Comparison of ENCODE assay signal across 11 cellular contexts in the genomic region with DNA sequence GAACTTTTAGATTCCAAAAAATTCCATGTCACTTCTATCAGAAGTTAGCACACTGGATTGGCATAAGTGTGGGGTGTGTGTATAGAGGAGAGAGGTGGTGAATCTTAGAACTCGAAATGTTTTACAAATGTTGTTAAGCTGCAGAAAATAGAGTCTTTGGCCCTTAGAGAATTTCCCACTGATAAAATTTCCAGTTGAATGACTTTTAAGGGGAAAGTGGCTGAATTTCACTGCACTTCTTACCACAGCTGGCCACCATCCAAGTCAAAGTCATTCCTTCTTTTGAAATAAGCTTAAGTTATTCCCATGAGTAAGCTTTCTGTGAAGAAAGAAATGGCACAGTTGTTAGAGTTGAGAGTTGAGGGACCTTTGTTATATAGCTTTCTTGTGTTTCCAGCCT. TPM values are rescaled to one million over a fixed set of nuclear protein-coding genes. Genes with fewer than 3 reads are reported as not detected.
DNase-seq lines count a peak whose midpoint lies in the region; ATAC-seq, FAIRE-seq and TF ChIP-seq lines count a peak whose summit lies in the region.
"Had no signal": no experiment of that assay in that cellular context is flagged by ENCODE, and none has a peak within 500 bp of the region (broad histone marks: within the 10 kb centered on the region; RNA-seq: fewer than 3 reads in every experiment).

No MANE protein-coding gene starts in this region.

- intact Hi-C loops in CD4-positive, alpha-beta T cell (cut with DNase I, micrococcal nuclease): no loop called here
- intact Hi-C loops in endothelial cell of umbilical vein (cut with micrococcal nuclease): no loop called here

- H3K4me1 Mint-ChIP-seq in CD4-positive, alpha-beta T cell (ENCODE audit: low read depth): peaks cover 50% of the 10 kb centered on the region

- DNase-seq in CD4-positive, alpha-beta T cell: no peak
- DNase-seq in MV-4-11 (lab: John Stamatoyannopoulos, UW): peak; percentile 24
- peak; percentile 64 for DNase-seq in endothelial cell of umbilical vein (ENCODE audit: low read depth, low spot score)
- no peak for DNase-seq in BE2C
- no peak for DNase-seq in middle frontal gyrus (ENCODE audit: extremely low spot score, low spot score)
- DNase-seq: effector CD8-positive, alpha-beta T cell had no signal

- no peak overlapping the region for H2AFZ ChIP-seq in endothelial cell of umbilical vein (ENCODE audit: low read depth, low read length)

- H3K79me2 ChIP-seq in endothelial cell of umbilical vein (ENCODE audit: control insufficient read depth, insufficient read depth, low read length): peaks cover 96% of the 10 kb centered on the region

- H3K9ac ChIP-seq in endothelial cell of umbilical vein (replicated peaks; ENCODE audit: extremely low read depth, insufficient read depth, low read length): no peak overlapping the region

- no peak overlapping the region for H3K27ac ChIP-seq in CD4-positive, alpha-beta T cell (ENCODE audit: low read depth, low read length)
- H3K27ac ChIP-seq in endothelial cell of umbilical vein (ENCODE audit: insufficient read depth, low read depth, low read length) (no peak overlapping the region), neutrophil (peak overlapping the region; percentile 71)
- H3K27ac ChIP-seq: VCaP had no signal

- H3K36me3 Mint-ChIP-seq in CD4-positive, alpha-beta T cell (ENCODE audit: low read depth): peaks cover 16% of the 10 kb centered on the region

- no peaks in the 10 kb centered on the region for H3K9me3 Mint-ChIP-seq in CD4-positive, alpha-beta T cell

- POLR2A ChIA-PET in CD4-positive, alpha-beta T cell (lab: Charles Lee): interaction anchor here (0.7 to 0.9 kb wide), 3 partner anchors 14 to 55 kb away, joined by 3 to 4 read pairs (median 3); a partner anchor contains a TSS
- POLR2A ChIA-PET in endothelial cell of umbilical vein (lab: Charles Lee): interaction anchor here (0.6 to 1.4 kb wide), 2 partner anchors 12 to 14 kb away, joined by 4 read pairs; a partner anchor contains a TSS

- H3K4me1 ChIP-seq in endothelial cell of umbilical vein (ENCODE audit: control insufficient read depth, extremely low read depth, insufficient read depth, low read length) (peaks cover 34% of the 10 kb centered on the region), neutrophil (ENCODE audit: control insufficient read depth in 1 of 2, insufficient read depth in 1 of 2, low read depth in 1 of 2, low read length in 1 of 2) (peaks cover 39 to 47% of the 10 kb centered on the region in 2 experiments), BE2C (0 out of 2 replicates have a peak, but pooled peaks cover 10% of the 10 kb centered on the region)

- no TSS peak for BruUV-seq in endothelial cell of umbilical vein (replicated peaks; lab: Mats Ljungman, UMichigan)

- no peaks in the 10 kb centered on the region for H3K9me3 ChIP-seq in CD4-positive, alpha-beta T cell (ENCODE audit: control insufficient read depth, low read length)
- H3K9me3 ChIP-seq in endothelial cell of umbilical vein (replicated peaks; ENCODE audit: control insufficient read depth, insufficient read depth, low read length): no peaks in the 10 kb centered on the region
- H3K9me3 ChIP-seq in neutrophil: no peaks in the 10 kb centered on the region
- no peaks in the 10 kb centered on the region for H3K9me3 ChIP-seq in BE2C

- FAIRE-seq in endothelial cell of umbilical vein (lab: Jason Lieb, UNC): peak; percentile 76
- FAIRE-seq: GM12878 had no signal

- H3K4me3 Mint-ChIP-seq in CD4-positive, alpha-beta T cell: peak overlapping the region; percentile 23

- H3K4me2 ChIP-seq in endothelial cell of umbilical vein (ENCODE audit: insufficient read depth, low read length): peak overlapping the region; percentile 19

- H3K9me1 ChIP-seq in endothelial cell of umbilical vein (replicated peaks; ENCODE audit: control insufficient read depth, extremely low read depth, insufficient read depth, low read length): no peaks in the 10 kb centered on the region

- TF ChIP-seq POLR2A in endothelial cell of umbilical vein (IDR thresholded peaks at IDR 0.05; ENCODE audit: low read depth, low read length): no peak

- CTCF ChIA-PET in CD4-positive, alpha-beta T cell (lab: Charles Lee): no interaction called here
- CTCF ChIA-PET in endothelial cell of umbilical vein (lab: Charles Lee): interaction anchor here (0.9 to 4.0 kb wide), 14 partner anchors 8 to 126 kb away, joined by 3 to 18 read pairs (median 6); no protein-coding TSS in a partner anchor

- no peaks in the 10 kb centered on the region for H3K27me3 Mint-ChIP-seq in CD4-positive, alpha-beta T cell

- dilution Hi-C loops in endothelial cell of umbilical vein (cut with MboI; ENCODE audit: extremely low pct_ligation_motif_present, low sequenced_read_pairs): no loop called here

- H4K20me1 ChIP-seq in endothelial cell of umbilical vein (replicated peaks; ENCODE audit: control insufficient read depth, extremely low read depth, insufficient read depth, low read length): peaks cover 13% of the 10 kb centered on the region

- H3K4me3 ChIP-seq in endothelial cell of umbilical vein (replicated peaks in 1 of 3; ENCODE audit: insufficient read depth in 1 of 3, low read depth in 1 of 3, low read length in 3 of 3) (no peak overlapping the region), neutrophil (ENCODE audit: low read depth in 1 of 2, low read length in 1 of 2) (peak overlapping the region in 1 of 2 experiments; percentile 19), BE2C (ENCODE audit: low read depth, low read length) (no peak overlapping the region)
- H3K4me3 ChIP-seq: GM12878 had no signal

- no peak for TF ChIP-seq CTCF in CD4-positive, alpha-beta T cell (IDR thresholded peaks at IDR 0.05)
- TF ChIP-seq CTCF in endothelial cell of umbilical vein (IDR thresholded peaks at IDR 0.05; ENCODE audit: extremely low read depth in 1 of 2, insufficient read depth in 1 of 2, low read depth in 1 of 2, low read length in 2 of 2) (no peak), neutrophil (IDR thresholded peaks at IDR 0.05) (no peak), BE2C (IDR thresholded peaks at IDR 0.05; ENCODE audit: low read depth, low read length) (no peak)

- H3K36me3 ChIP-seq in endothelial cell of umbilical vein (ENCODE audit: control insufficient read depth in 2 of 2, extremely low read depth in 1 of 2, insufficient read depth in 2 of 2, low read length in 2 of 2) (no peaks in the 10 kb centered on the region), neutrophil (peaks cover 4% of the 10 kb centered on the region), BE2C (no peaks in the 10 kb centered on the region)

- ATAC-seq in CD4-positive, alpha-beta T cell (ENCODE audit: poor library complexity): no peak
- ATAC-seq in GM19023 (IDR thresholded peaks at IDR 0.05; ENCODE audit: unreplicated experiment): no peak
- ATAC-seq in GM21447 (IDR thresholded peaks at IDR 0.05; ENCODE audit: unreplicated experiment): no peak
- ATAC-seq: GM12878 had no signal

- no peaks in the 10 kb centered on the region for H3K27me3 ChIP-seq in CD4-positive, alpha-beta T cell (ENCODE audit: control insufficient read depth, insufficient read depth, low read length)
- H3K27me3 ChIP-seq in endothelial cell of umbilical vein (ENCODE audit: control insufficient read depth in 2 of 2, insufficient read depth in 2 of 2, low read length in 2 of 2) (no peaks in the 10 kb centered on the region), neutrophil (no peaks in the 10 kb centered on the region), BE2C (no peaks in the 10 kb centered on the region)

- H3K27ac Mint-ChIP-seq in CD4-positive, alpha-beta T cell: no peak overlapping the region

TF ChIP-seq in endothelial cell of umbilical vein, 7 proteins besides CTCF, POLR2A, EP300 and RAD21:
- TF ChIP-seq FOS (IDR thresholded peaks at IDR 0.05; ENCODE audit: borderline replicate concordance, insufficient read depth, low read length) (no peak), POLR2AphosphoS5 (IDR thresholded peaks at IDR 0.05; ENCODE audit: insufficient read depth, low read depth, low read length) (no peak), MYC (IDR thresholded peaks at IDR 0.05; ENCODE audit: low read depth, low read length) (no peak)
- TF ChIP-seq, protein P1, sequence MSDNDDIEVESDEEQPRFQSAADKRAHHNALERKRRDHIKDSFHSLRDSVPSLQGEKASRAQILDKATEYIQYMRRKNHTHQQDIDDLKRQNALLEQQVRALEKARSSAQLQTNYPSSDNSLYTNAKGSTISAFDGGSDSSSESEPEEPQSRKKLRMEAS (IDR thresholded peaks at IDR 0.05; ENCODE audit: insufficient read depth, insufficient read length): no peak
TF ChIP-seq in endothelial cell of umbilical vein: peak in this region for 0.

RNA-seq across cellular contexts. Expression of a gene that starts 13.8 kb away (rescaled TPM):
- total RNA-seq in CD4-positive, alpha-beta T cell: 10 to 100 TPM; 18.5 to 19.7 TPM
- total RNA-seq in endothelial cell of umbilical vein: 203 and 231 TPM in 2 replicates
- 92.7 and 95.4 TPM in 2 replicates for polyA plus RNA-seq in endothelial cell of umbilical vein
- 82.0 and 83.1 TPM in 2 replicates for polyA plus RNA-seq in endothelial cell of umbilical vein (2011; cell fraction: cytosol; rRNA removed)
- 242 and 287 TPM in 2 replicates for polyA plus RNA-seq in endothelial cell of umbilical vein (2011; cell fraction: nucleus; rRNA removed)
- 141 and 150 TPM in 2 replicates for polyA plus RNA-seq in endothelial cell of umbilical vein (2012)
- 182 and 207 TPM in 2 replicates for polyA minus RNA-seq in endothelial cell of umbilical vein
- polyA minus RNA-seq in endothelial cell of umbilical vein (2011; cell fraction: cytosol; rRNA and poly(A)+ RNA removed): 40.0 TPM
- polyA minus RNA-seq in endothelial cell of umbilical vein (2011; cell fraction: nucleus; rRNA and poly(A)+ RNA removed): 197 and 317 TPM in 2 replicates
- 18.8 TPM for polyA plus RNA-seq in BE2C (2012; ENCODE audit: insufficient read depth, insufficient read length, low read depth)

Comparison
In these comparisons a context has a peak if more than half of its experiments do, and no peak if none do; other contexts are left out.
1. DNase-seq: peak in MV-4-11 (single experiment) and endothelial cell of umbilical vein (single experiment); none in CD4-positive, alpha-beta T cell (0 of 10), BE2C (single experiment) and middle frontal gyrus (single experiment).